5 cellular contexts compared by ENCODE assay signal in genomic region chr6:47174063-47174462, GRCh38.
DNase-seq lines count a peak whose midpoint lies in the region; ATAC-seq, FAIRE-seq and TF ChIP-seq lines count a peak whose summit lies in the region.
"Not testable (repeated sequence)": the region's sequence is repeated elsewhere in the genome, so short reads cannot be mapped to it uniquely, and the experiment has no call there.

No MANE protein-coding gene starts in this region.

- peak overlapping the region; percentile 75 for H3K27ac ChIP-seq in PC-3 (ENCODE audit: low read length)
- peak overlapping the region; percentile 65 for H3K27ac ChIP-seq in PC-9
- H3K27ac ChIP-seq in RWPE2 (ENCODE audit: poor library complexity, severe bottlenecking), result peak overlapping the region; percentile 7
- H3K27ac ChIP-seq in epithelial cell of prostate, result peak overlapping the region; percentile 7
- not testable (repeated sequence) for H3K27ac ChIP-seq in HepG2 (ENCODE audit: extremely low read length, insufficient read depth, low read length)

- not testable (repeated sequence) for H2AFZ ChIP-seq in PC-3 (ENCODE audit: low read length); PC-9; HepG2 (ENCODE audit: low read length)

- FAIRE-seq in HepG2 (lab: Jason Lieb, UNC), result peak; percentile 23

- not testable (repeated sequence) for H4K20me1 ChIP-seq in PC-3 (ENCODE audit: low read length); PC-9 (ENCODE audit: insufficient read depth); HepG2 (ENCODE audit: insufficient read depth, low read length)

- not testable (repeated sequence) for TF ChIP-seq RAD21 in HepG2 (CRISPR knock-in tag; IDR thresholded peaks at IDR 0.05)

- in situ Hi-C loops in HepG2 (cut with HindIII; ENCODE audit: extremely low pct_ligation_motif_present, low pct_unique_long_range_greater_than_20kb), result not testable (repeated sequence)

- H3K9me2 ChIP-seq in PC-3 (replicated peaks; ENCODE audit: low read length); PC-9 (ENCODE audit: insufficient read depth): not testable (repeated sequence)

- not testable (repeated sequence) for TF ChIP-seq EP300 in HepG2 (IDR thresholded peaks at IDR 0.05; ENCODE audit: low read depth in 2 of 2, low read length in 2 of 2); HepG2 (CRISPR knock-in tag; IDR thresholded peaks at IDR 0.05; ENCODE audit: borderline replicate concordance)

- not testable (repeated sequence) for TF ChIP-seq CTCF in PC-3 (conservative IDR thresholded peaks at IDR 0.05; ENCODE audit: low read depth, low read length); PC-9 (conservative IDR thresholded peaks at IDR 0.05); RWPE2 (IDR thresholded peaks at IDR 0.05; ENCODE audit: poor library complexity, severe bottlenecking); HepG2 (CRISPR knock-in tag; IDR thresholded peaks at IDR 0.05)

- not testable (repeated sequence) for H3K9ac ChIP-seq in PC-3 (ENCODE audit: low read length); HepG2 (ENCODE audit: insufficient read depth, low read depth, low read length)

- POLR2A ChIA-PET in PC-3 (lab: Charles Lee; ENCODE audit: unreplicated experiment); PC-9 (lab: Charles Lee; ENCODE audit: unreplicated experiment); HepG2 (lab: Yijun Ruan, JAX): not testable (repeated sequence)

- ATAC-seq in PC-3; RWPE2 (ENCODE audit: low read depth): not testable (repeated sequence)
- peak; percentile 70 for ATAC-seq in HepG2

- not testable (repeated sequence) for H3K4me2 ChIP-seq in PC-3 (ENCODE audit: low read length)
- H3K4me2 ChIP-seq in PC-9 (peak overlapping the region; percentile 9; the same call in 1 of the 2 replicates), HepG2 (ENCODE audit: low read depth, low read length) (peak overlapping the region; percentile 44)

- TF ChIP-seq POLR2A in HepG2 (IDR thresholded peaks at IDR 0.05; ENCODE audit: insufficient read depth in 1 of 2, low read depth in 2 of 2, low read length in 2 of 2), result not testable (repeated sequence)

- not testable (repeated sequence) for DNase-seq in PC-3; PC-9; RWPE2 (ENCODE audit: low spot score); epithelial cell of prostate (ENCODE audit: low read depth, low spot score); HepG2 (ENCODE audit: low spot score)

- not testable (repeated sequence) for H3F3A ChIP-seq in PC-3 (ENCODE audit: low read length, unreplicated experiment)
- H3F3A ChIP-seq in PC-9 (ENCODE audit: insufficient read depth, low read depth), result peaks cover 34% of the 10 kb centered on the region

- not testable (repeated sequence) for H3K9me3 ChIP-seq in PC-3 (ENCODE audit: low read length); PC-9 (ENCODE audit: insufficient read depth, low read depth); RWPE2 (ENCODE audit: severe bottlenecking); HepG2 (ENCODE audit: low read length)

- H3K4me1 ChIP-seq in PC-3 (ENCODE audit: insufficient read depth, low read length), result peaks cover 44% of the 10 kb centered on the region
- H3K4me1 ChIP-seq in PC-9 (replicated peaks; ENCODE audit: insufficient read depth), result peaks cover 47% of the 10 kb centered on the region
- H3K4me1 ChIP-seq in RWPE2 (ENCODE audit: insufficient read depth, poor library complexity, severe bottlenecking), result peaks cover 24% of the 10 kb centered on the region
- H3K4me1 ChIP-seq in HepG2 (ENCODE audit: insufficient read depth, low read length), result peaks cover 20% of the 10 kb centered on the region

- 32% methylated on average over 4 of the region's 4 CpGs for WGBS in HepG2 (ENCODE audit: low lambda C conversion rate)

- not testable (repeated sequence) for H3K27me3 ChIP-seq in PC-3 (ENCODE audit: low read length); PC-9 (ENCODE audit: insufficient read depth, low read depth); RWPE2 (ENCODE audit: insufficient read depth, poor library complexity, severe bottlenecking); HepG2 (ENCODE audit: control insufficient read depth in 1 of 2, insufficient read depth in 2 of 2, low read length in 2 of 2)

- H3K36me3 ChIP-seq in PC-3 (ENCODE audit: low read depth, low read length); PC-9 (ENCODE audit: low read depth); RWPE2 (ENCODE audit: low read depth); HepG2 (replicated peaks in 1 of 2; ENCODE audit: control insufficient read depth in 1 of 2, insufficient read depth in 2 of 2, low read length in 2 of 2): not testable (repeated sequence)

- H3K4me3 ChIP-seq in PC-3 (ENCODE audit: low read length); PC-9; RWPE2 (ENCODE audit: severe bottlenecking); HepG2 (replicated peaks in 1 of 3; ENCODE audit: insufficient read depth in 1 of 3, low read depth in 2 of 3, low read length in 3 of 3): not testable (repeated sequence)

- BruUV-seq in PC-3 (replicated peaks; lab: Mats Ljungman, UMichigan); PC-9 (replicated peaks; lab: Mats Ljungman, UMichigan); HepG2 (replicated peaks; lab: Mats Ljungman, UMichigan): not testable (repeated sequence)

- H3K79me2 ChIP-seq in PC-3 (ENCODE audit: low read length); PC-9 (ENCODE audit: low read depth); HepG2 (ENCODE audit: insufficient read depth, low read length): not testable (repeated sequence)

- intact Hi-C loops in PC-3 (cut with micrococcal nuclease), result loop anchor here (2.0 kb wide), 1 partner anchor 15 kb away; no protein-coding TSS in a partner anchor
- intact Hi-C loops in PC-9 (cut with micrococcal nuclease; ENCODE audit: unreplicated experiment); HepG2 (cut with micrococcal nuclease; ENCODE audit: unreplicated experiment): not testable (repeated sequence)

- CTCF ChIA-PET in PC-3 (lab: Charles Lee); PC-9 (lab: Charles Lee); HepG2 (lab: Yijun Ruan, JAX; ENCODE audit: low intra/inter-chr PET ratio, low total read pairs): not testable (repeated sequence)

TF ChIP-seq in HepG2, 621 proteins besides CTCF, POLR2A, EP300 and RAD21:
- peak; percentile 88 for TF ChIP-seq ZNF460 (CRISPR knock-in tag; IDR thresholded peaks at IDR 0.05; ENCODE audit: borderline replicate concordance)
- 0 out of 2 replicates have a peak, but pooled peaks have one; percentile 6 for TF ChIP-seq FOSL2 (CRISPR knock-in tag; IDR thresholded peaks at IDR 0.05)
- TF ChIP-seq SALL1 (CRISPR knock-in tag; IDR thresholded peaks at IDR 0.05), result peak; percentile 54
- peak in 1 of 2 experiments; percentile 52; a peak in 1 of 4 replicates for TF ChIP-seq NR2F1 (CRISPR knock-in tag; IDR thresholded peaks at IDR 0.05)
- TF ChIP-seq MYC (CRISPR knock-in tag; IDR thresholded peaks at IDR 0.05; ENCODE audit: borderline replicate concordance), result 0 out of 2 replicates have a peak, but pooled peaks have one; percentile 17
- peak; percentile 29; the same call in 1 of the 2 replicates for TF ChIP-seq RXRA (CRISPR knock-in tag; IDR thresholded peaks at IDR 0.05)
- TF ChIP-seq RARA (CRISPR knock-in tag; IDR thresholded peaks at IDR 0.05), result 0 out of 2 replicates have a peak, but pooled peaks have one; percentile 5
- TF ChIP-seq ASH2L (IDR thresholded peaks at IDR 0.05; ENCODE audit: insufficient read length, low read depth, low read length), result peak; percentile 28
- TF ChIP-seq HOXA3 (CRISPR knock-in tag; IDR thresholded peaks at IDR 0.05), result 0 out of 2 replicates have a peak, but pooled peaks have one; percentile 10
- TF ChIP-seq CREB1 (IDR thresholded peaks at IDR 0.05), result not testable (repeated sequence)
- 0 out of 2 replicates have a peak, but pooled peaks have one; percentile 32 for TF ChIP-seq CREB1 (CRISPR knock-in tag; IDR thresholded peaks at IDR 0.05)
- TF ChIP-seq ZMYM3 (CRISPR knock-in tag; IDR thresholded peaks at IDR 0.05), result peak; percentile 35
- TF ChIP-seq, protein P1, sequence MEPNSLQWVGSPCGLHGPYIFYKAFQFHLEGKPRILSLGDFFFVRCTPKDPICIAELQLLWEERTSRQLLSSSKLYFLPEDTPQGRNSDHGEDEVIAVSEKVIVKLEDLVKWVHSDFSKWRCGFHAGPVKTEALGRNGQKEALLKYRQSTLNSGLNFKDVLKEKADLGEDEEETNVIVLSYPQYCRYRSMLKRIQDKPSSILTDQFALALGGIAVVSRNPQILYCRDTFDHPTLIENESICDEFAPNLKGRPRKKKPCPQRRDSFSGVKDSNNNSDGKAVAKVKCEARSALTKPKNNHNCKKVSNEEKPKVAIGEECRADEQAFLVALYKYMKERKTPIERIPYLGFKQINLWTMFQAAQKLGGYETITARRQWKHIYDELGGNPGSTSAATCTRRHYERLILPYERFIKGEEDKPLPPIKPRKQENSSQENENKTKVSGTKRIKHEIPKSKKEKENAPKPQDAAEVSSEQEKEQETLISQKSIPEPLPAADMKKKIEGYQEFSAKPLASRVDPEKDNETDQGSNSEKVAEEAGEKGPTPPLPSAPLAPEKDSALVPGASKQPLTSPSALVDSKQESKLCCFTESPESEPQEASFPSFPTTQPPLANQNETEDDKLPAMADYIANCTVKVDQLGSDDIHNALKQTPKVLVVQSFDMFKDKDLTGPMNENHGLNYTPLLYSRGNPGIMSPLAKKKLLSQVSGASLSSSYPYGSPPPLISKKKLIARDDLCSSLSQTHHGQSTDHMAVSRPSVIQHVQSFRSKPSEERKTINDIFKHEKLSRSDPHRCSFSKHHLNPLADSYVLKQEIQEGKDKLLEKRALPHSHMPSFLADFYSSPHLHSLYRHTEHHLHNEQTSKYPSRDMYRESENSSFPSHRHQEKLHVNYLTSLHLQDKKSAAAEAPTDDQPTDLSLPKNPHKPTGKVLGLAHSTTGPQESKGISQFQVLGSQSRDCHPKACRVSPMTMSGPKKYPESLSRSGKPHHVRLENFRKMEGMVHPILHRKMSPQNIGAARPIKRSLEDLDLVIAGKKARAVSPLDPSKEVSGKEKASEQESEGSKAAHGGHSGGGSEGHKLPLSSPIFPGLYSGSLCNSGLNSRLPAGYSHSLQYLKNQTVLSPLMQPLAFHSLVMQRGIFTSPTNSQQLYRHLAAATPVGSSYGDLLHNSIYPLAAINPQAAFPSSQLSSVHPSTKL (CRISPR knock-in tag; IDR thresholded peaks at IDR 0.05), result 0 out of 2 replicates have a peak, but pooled peaks have one; percentile 33
